8 cellular contexts compared by ENCODE assay signal in the genomic region with DNA sequence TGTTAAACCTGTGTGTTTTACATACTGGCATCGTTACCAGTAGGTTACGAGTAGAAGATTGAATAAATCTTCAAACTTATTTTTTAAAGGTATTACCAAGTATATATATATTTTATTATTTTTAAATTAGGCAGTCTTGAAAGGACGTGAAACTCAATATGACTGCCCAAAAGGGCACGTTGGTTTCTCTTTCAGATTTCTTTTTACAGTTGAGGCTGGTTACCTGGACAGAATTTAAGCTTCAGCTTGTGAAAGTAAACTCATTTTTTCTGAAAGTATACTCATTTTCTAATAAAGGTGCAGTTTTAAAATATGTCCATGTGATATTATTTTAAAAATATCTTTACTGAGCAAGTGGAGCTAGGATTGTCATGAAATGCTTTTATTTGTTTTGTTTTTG. TPM values are rescaled to one million over a fixed set of nuclear protein-coding genes. Genes with fewer than 3 reads are reported as not detected.
DNase-seq lines count a peak whose midpoint lies in the region; ATAC-seq, FAIRE-seq and TF ChIP-seq lines count a peak whose summit lies in the region.

No MANE protein-coding gene starts in this region.

- 0% methylated on average over 4 of the region's 4 CpGs for WGBS in K562 (ENCODE audit: insufficient coverage, low coverage, missing lambda C conversion rate)
- WGBS in urinary bladder: 36% methylated on average over 4 of the region's 4 CpGs

- TF ChIP-seq RAD21 in K562 (CRISPR knock-in tag; conservative IDR thresholded peaks at IDR 0.05 in 1 of 2, IDR thresholded peaks at IDR 0.05 in 1 of 2): no peak

- H2AFZ ChIP-seq in K562 (ENCODE audit: low read depth, low read length): no peak overlapping the region

- H3K4me2 ChIP-seq in K562 (ENCODE audit: insufficient read depth, low read length): peak overlapping the region; percentile 93; the same call in 1 of the 2 replicates

- TF ChIP-seq POLR2A in K562 (conservative IDR thresholded peaks at IDR 0.05): no peak

- ATAC-seq in left cardiac atrium: no peak
- no peak for ATAC-seq in K562
- ATAC-seq in HG03196 (IDR thresholded peaks at IDR 0.05; ENCODE audit: unreplicated experiment): no peak

- peaks cover 21% of the 10 kb centered on the region for H4K20me1 ChIP-seq in K562 (replicated peaks; ENCODE audit: control insufficient read depth, insufficient read depth, low read length)

- H3K79me2 ChIP-seq in K562 (ENCODE audit: control insufficient read depth, insufficient read depth, low read length): peaks cover 65% of the 10 kb centered on the region

- in situ Hi-C loops in K562 (cut with MboI): no loop called here

- CTCF ChIA-PET in K562 (lab: Yijun Ruan, JAX; ENCODE audit: low intra/inter-chr PET ratio): no interaction called here

- POLR2A ChIA-PET in K562 (lab: Yijun Ruan, JAX): interaction anchor here (2.8 to 3.6 kb wide), 2 partner anchors 10 to 14 kb away, joined by 9 to 11 read pairs; no protein-coding TSS in a partner anchor

- intact Hi-C loops in left cardiac atrium (cut with DNase I) (no loop called here), K562 (cut with micrococcal nuclease) (loop anchor here (2.0 kb wide), 1 partner anchor 43 kb away; no protein-coding TSS in a partner anchor)

- H3K36me3 ChIP-seq in cardiac muscle cell: no peaks in the 10 kb centered on the region
- H3K36me3 ChIP-seq in K562 (ENCODE audit: control insufficient read depth, insufficient read depth, low read length): peaks cover 29% of the 10 kb centered on the region; the same call in 2 of the 3 replicates
- no peaks in the 10 kb centered on the region for H3K36me3 ChIP-seq in urinary bladder (ENCODE audit: insufficient read depth)

- DNase-seq in cardiac muscle cell (ENCODE audit: low read depth in 1 of 2, low spot score in 1 of 2) (no peak), left cardiac atrium (no peak), K562 (ENCODE audit: extremely low read depth in 1 of 4, low spot score in 3 of 4) (no peak), lung microvascular endothelial cell (ENCODE audit: low read depth in 2 of 2) (peak; percentile 28 to 43), NCI-H2029 treated with DMSO at 0.1 percent for 48 hours (lab: John Stamatoyannopoulos, UW) (no peak)
- DNase-seq in activated CD4-positive, CD25-positive, alpha-beta regulatory T cell treated with anti-CD3 and anti-CD28 coated beads, Interleukin-2, amount 50 U/mL, for 72 hours: no peak

- H3K9me3 ChIP-seq in cardiac muscle cell (ENCODE audit: low read depth) (no peaks in the 10 kb centered on the region), K562 (replicated peaks; ENCODE audit: control insufficient read depth, insufficient read depth, low read depth, low read length) (no peaks in the 10 kb centered on the region)

- H3K27me3 ChIP-seq in cardiac muscle cell (peaks cover 2% of the 10 kb centered on the region), K562 (ENCODE audit: control insufficient read depth in 2 of 2, insufficient read depth in 2 of 2, low read length in 2 of 2) (no peaks in the 10 kb centered on the region; a peak in 1 of 5 replicates)

- no peaks in the 10 kb centered on the region for H3K9me1 ChIP-seq in K562 (ENCODE audit: control insufficient read depth, insufficient read depth, low read length)

- H3K4me3 ChIP-seq in cardiac muscle cell: peak overlapping the region; percentile 92
- H3K4me3 ChIP-seq in K562: peak overlapping the region; percentile 80
- H3K4me3 ChIP-seq in urinary bladder (ENCODE audit: low read depth, low read length): no peak overlapping the region

- H3K4me1 ChIP-seq in cardiac muscle cell (ENCODE audit: low read depth) (peaks cover 14% of the 10 kb centered on the region), K562 (replicated peaks in 1 of 2; ENCODE audit: control insufficient read depth in 2 of 2, insufficient read depth in 2 of 2, low read length in 2 of 2) (peaks cover 7 to 10% of the 10 kb centered on the region in 2 experiments; a peak in 4 of 5 replicates), urinary bladder (ENCODE audit: insufficient read depth) (peaks cover 1% of the 10 kb centered on the region)

- no peak for FAIRE-seq in K562 (lab: Jason Lieb, UNC)

- TF ChIP-seq CTCF in cardiac muscle cell (IDR thresholded peaks at IDR 0.05; ENCODE audit: low read depth, low read length) (no peak), K562 (IDR thresholded peaks at IDR 0.05 in 2 of 3, conservative IDR thresholded peaks at IDR 0.05 in 1 of 3; ENCODE audit: insufficient read depth in 2 of 3, low read depth in 1 of 3, low read length in 3 of 3) (no peak)

- H3K9ac ChIP-seq in K562 (ENCODE audit: insufficient read depth in 1 of 2, low read depth in 2 of 2, low read length in 2 of 2): peak overlapping the region in 1 of 2 experiments; percentile 91; a peak in 3 of 4 replicates

- BruUV-seq in K562 (replicated peaks; lab: Mats Ljungman, UMichigan): no TSS peak

- TF ChIP-seq EP300 in K562 (IDR thresholded peaks at IDR 0.05; ENCODE audit: low read length): no peak

- peak overlapping the region; percentile 92 for H3K27ac ChIP-seq in cardiac muscle cell
- H3K27ac ChIP-seq in K562 (ENCODE audit: extremely low read depth, low read depth, low read length): peak overlapping the region; percentile 90; the same call in 2 of the 3 replicates
- peak overlapping the region; percentile 29 for H3K27ac ChIP-seq in urinary bladder (ENCODE audit: low read depth)

TF ChIP-seq in K562, 482 proteins besides CTCF, POLR2A, EP300 and RAD21 (continues in another document):
- TF ChIP-seq ZNF785 (CRISPR knock-in tag; IDR thresholded peaks at IDR 0.05) (no peak), PML (IDR thresholded peaks at IDR 0.05; ENCODE audit: low read length) (no peak), ZKSCAN1 (IDR thresholded peaks at IDR 0.05; ENCODE audit: low read depth, low read length) (no peak), ZNF12 (CRISPR knock-in tag; IDR thresholded peaks at IDR 0.05) (no peak), ZNF140 (CRISPR knock-in tag; IDR thresholded peaks at IDR 0.05) (no peak), POLR2AphosphoS2 (IDR thresholded peaks at IDR 0.05; ENCODE audit: low read length) (no peak), SUPT5H (IDR thresholded peaks at IDR 0.05) (no peak), RCOR1 (IDR thresholded peaks at IDR 0.05; ENCODE audit: borderline replicate concordance in 1 of 2, low read depth in 2 of 2, low read length in 2 of 2) (no peak), PPARD (CRISPR knock-in tag; IDR thresholded peaks at IDR 0.05) (no peak), HNRNPK (IDR thresholded peaks at IDR 0.05; ENCODE audit: low read depth, low read length, poor library complexity, severe bottlenecking) (no peak), KDM2B (CRISPR knock-in tag; IDR thresholded peaks at IDR 0.05) (no peak), ZC3H4 (CRISPR knock-in tag; IDR thresholded peaks at IDR 0.05; ENCODE audit: borderline replicate concordance) (no peak), MEIS2 (IDR thresholded peaks at IDR 0.05; ENCODE audit: partially characterized antibody) (no peak), HOXB6 (CRISPR knock-in tag; IDR thresholded peaks at IDR 0.05; ENCODE audit: borderline replicate concordance) (no peak)

RNA-seq across cellular contexts. Expression of gene FBXO7, which starts 1.7 kb away (rescaled TPM):
- total RNA-seq in cardiac muscle cell (83.7 and 91.8 TPM in 2 replicates), left cardiac atrium (10 to 100 TPM; 40.0 to 48.4 TPM), K562 (2014; rRNA removed) (72.5 and 77.3 TPM in 2 replicates), K562 (2014; rRNA removed; fragmentation: Illumina TruSeq; extraction: Trizol) (114 and 123 TPM in 2 replicates), K562 (2015; rRNA removed; fragmentation: Illumina TruSeq; extraction: Trizol) (103 and 107 TPM in 2 replicates), K562 (2021) (85.2 and 94.0 TPM in 2 replicates), lung microvascular endothelial cell (42.1 and 60.9 TPM in 2 replicates), urinary bladder (88.1 TPM)
- polyA plus RNA-seq in cardiac muscle cell (120 and 125 TPM in 2 replicates), K562 (2011; rRNA removed) (162 and 169 TPM in 2 replicates), K562 (2014; fragmentation: Illumina TruSeq; extraction: Trizol) (126 and 146 TPM in 2 replicates), K562 (2014; fragmentation: Nextera tagmentation; extraction: Ambion mirVana) (10 to 100 TPM; 34.0 to 45.5 TPM), K562 (2014; rRNA removed) (82.4 and 89.0 TPM in 2 replicates), urinary bladder (67.9 TPM)
- 43.4 and 97.2 TPM in 2 replicates for total RNA-seq in K562 (2011; cell fraction: chromatin; rRNA removed; ENCODE audit: low replicate concordance)
- total RNA-seq in K562 (2011; cell fraction: nucleolus; rRNA removed): 28.3 and 35.4 TPM in 2 replicates
- total RNA-seq in K562 (2011; cell fraction: nucleoplasm; rRNA removed): 62.3 and 85.1 TPM in 2 replicates
- polyA plus RNA-seq in K562 (2011; cell fraction: cytosol; rRNA removed): 131 and 186 TPM in 2 replicates
- 86.0 and 126 TPM in 2 replicates for polyA plus RNA-seq in K562 (2011; cell fraction: nucleus; rRNA removed)
- polyA plus RNA-seq in K562 (2012): 73.4 and 85.3 TPM in 2 replicates
- polyA minus RNA-seq in K562 (2011; rRNA and poly(A)+ RNA removed): 181 and 215 TPM in 2 replicates
- polyA minus RNA-seq in K562 (2011; cell fraction: cytosol; rRNA and poly(A)+ RNA removed): 69.9 TPM in 2 replicates
- polyA minus RNA-seq in K562 (2011; cell fraction: nucleus; rRNA and poly(A)+ RNA removed): 32.0 and 62.6 TPM in 2 replicates

RNA-seq across cellular contexts. Expression of gene BPIFC, which starts 12.0 kb away (rescaled TPM):
- total RNA-seq in cardiac muscle cell: not detected in 2 replicates
- polyA plus RNA-seq in cardiac muscle cell: not detected in 2 replicates
- total RNA-seq in left cardiac atrium: not detected
- not detected in 2 replicates for total RNA-seq in K562 (2011; cell fraction: chromatin; rRNA removed; ENCODE audit: low replicate concordance)
- total RNA-seq in K562 (2011; cell fraction: nucleolus; rRNA removed): not detected in 2 replicates
- total RNA-seq in K562 (2011; cell fraction: nucleoplasm; rRNA removed): not detected in 2 replicates
- not detected in 2 replicates for total RNA-seq in K562 (2014; rRNA removed)
- not detected in 2 replicates for total RNA-seq in K562 (2014; rRNA removed; fragmentation: Illumina TruSeq; extraction: Trizol)
- not detected in 2 replicates for total RNA-seq in K562 (2015; rRNA removed; fragmentation: Illumina TruSeq; extraction: Trizol)
- not detected in 2 replicates for total RNA-seq in K562 (2021)
- not detected in 2 replicates for polyA plus RNA-seq in K562 (2011; rRNA removed)
- polyA plus RNA-seq in K562 (2011; cell fraction: cytosol; rRNA removed): not detected in 2 replicates
- polyA plus RNA-seq in K562 (2011; cell fraction: nucleus; rRNA removed): not detected in 2 replicates
- not detected in 2 replicates for polyA plus RNA-seq in K562 (2012)
- polyA plus RNA-seq in K562 (2014; fragmentation: Illumina TruSeq; extraction: Trizol): not detected in 2 replicates
- not detected for polyA plus RNA-seq in K562 (2014; fragmentation: Nextera tagmentation; extraction: Ambion mirVana)
- not detected in 2 replicates for polyA plus RNA-seq in K562 (2014; rRNA removed)
- not detected in 2 replicates for polyA minus RNA-seq in K562 (2011; rRNA and poly(A)+ RNA removed)
- not detected in 2 replicates for polyA minus RNA-seq in K562 (2011; cell fraction: cytosol; rRNA and poly(A)+ RNA removed)
- polyA minus RNA-seq in K562 (2011; cell fraction: nucleus; rRNA and poly(A)+ RNA removed): not detected in 2 replicates
- not detected in 2 replicates for total RNA-seq in lung microvascular endothelial cell
- not detected for total RNA-seq in urinary bladder
- not detected for polyA plus RNA-seq in urinary bladder

Comparison
In these comparisons a context has a peak if more than half of its experiments do, and no peak if none do; other contexts are left out.
1. DNase-seq: peak in lung microvascular endothelial cell (2 of 2); none in cardiac muscle cell (0 of 2), left cardiac atrium (single experiment), K562 (0 of 4), NCI-H2029 treated with DMSO at 0.1 percent for 48 hours (single experiment) and activated CD4-positive, CD25-positive, alpha-beta regulatory T cell treated with anti-CD3 and anti-CD28 coated beads, Interleukin-2, amount 50 U/mL, for 72 hours (single experiment).
2. H3K27ac ChIP-seq: peak in every context shown above with its lines; median percentile 92 in cardiac muscle cell; 90 in K562; 29 in urinary bladder.